Comparison of ENCODE assay signal across 19 cellular contexts in the genomic region with DNA sequence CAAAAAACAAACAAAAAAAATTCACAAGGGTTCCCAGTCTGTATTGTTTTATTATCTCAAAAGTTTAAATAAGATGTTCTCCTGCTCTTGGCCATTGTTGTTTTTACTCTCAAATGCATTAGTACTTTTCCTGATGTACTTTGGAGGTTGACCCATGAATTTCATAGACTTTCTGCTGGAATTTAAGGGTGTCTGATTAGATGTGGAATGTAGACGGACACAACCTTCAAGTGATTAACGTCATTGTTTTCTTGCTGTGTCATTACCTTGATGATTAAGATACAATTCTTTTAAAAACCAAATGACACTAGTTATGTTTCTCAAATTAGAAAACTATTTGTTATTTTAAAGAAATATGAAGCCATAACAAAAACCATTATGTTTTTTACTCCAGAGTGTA.
DNase-seq lines count a peak whose midpoint lies in the region; ATAC-seq, FAIRE-seq and TF ChIP-seq lines count a peak whose summit lies in the region.
"Had no signal": no experiment of that assay in that cellular context is flagged by ENCODE, and none has a peak within 500 bp of the region (broad histone marks: within the 10 kb centered on the region; RNA-seq: fewer than 3 reads in every experiment).

No MANE protein-coding gene starts in this region.

- no peaks in the 10 kb centered on the region for H3K27me3 Mint-ChIP-seq in astrocyte (ENCODE audit: low read depth, unreplicated experiment)
- H3K27me3 Mint-ChIP-seq: CD4-positive, alpha-beta memory T cell had no signal

- WGBS in trophoblast cell (ENCODE audit: extremely low coverage, insufficient coverage, insufficient read length) = no CpG with 5 or more reads among the region's 2 CpGs

- no peak overlapping the region for H3K4me3 Mint-ChIP-seq in astrocyte (ENCODE audit: unreplicated experiment)
- H3K4me3 Mint-ChIP-seq: CD4-positive, alpha-beta memory T cell; GM23338; HFFc6 had no signal

- H3K27ac ChIP-seq in astrocyte (ENCODE audit: low read depth, low read length) (no peak overlapping the region), trophoblast cell (ENCODE audit: low read depth, low read length) (no peak overlapping the region)

- H3K9me3 ChIP-seq in astrocyte (ENCODE audit: insufficient read depth, low read depth, low read length) (no peaks in the 10 kb centered on the region), trophoblast cell (ENCODE audit: insufficient read depth, low read depth, low read length) (no peaks in the 10 kb centered on the region)
- H3K9me3 ChIP-seq: HAP-1 had no signal

- FAIRE-seq in H54 (lab: Jason Lieb, UNC) = peak; percentile 62
- no peak for FAIRE-seq in astrocyte (lab: Jason Lieb, UNC)
- FAIRE-seq: G401.6, GM12878, GM19239 had no signal

- no peaks in the 10 kb centered on the region for H4K20me1 ChIP-seq in astrocyte (ENCODE audit: insufficient read depth, low read length)

- H2BK12ac ChIP-seq in trophoblast cell (ENCODE audit: low read length) = no peak overlapping the region

- H3K79me2 ChIP-seq in astrocyte (ENCODE audit: insufficient read depth, low read length) = no peaks in the 10 kb centered on the region
- no peaks in the 10 kb centered on the region for H3K79me2 ChIP-seq in trophoblast cell (ENCODE audit: control insufficient read depth, insufficient read depth, low read length, poor library complexity)

- no peak overlapping the region for H3K18ac ChIP-seq in trophoblast cell (ENCODE audit: low read length)

- no peaks in the 10 kb centered on the region for H3K27me3 ChIP-seq in astrocyte (ENCODE audit: insufficient read depth, low read length)
- no peaks in the 10 kb centered on the region for H3K27me3 ChIP-seq in trophoblast cell (ENCODE audit: insufficient read depth, low read length)

- no peaks in the 10 kb centered on the region for H3K4me1 Mint-ChIP-seq in astrocyte (ENCODE audit: low read depth, unreplicated experiment)
- H3K4me1 Mint-ChIP-seq: GM23338 had no signal

- H3K79me1 ChIP-seq in trophoblast cell (ENCODE audit: low read length) = no peaks in the 10 kb centered on the region

- H3K9me3 Mint-ChIP-seq in astrocyte (ENCODE audit: unreplicated experiment) = peaks cover 3% of the 10 kb centered on the region
- H3K9me3 Mint-ChIP-seq: HFFc6 had no signal

- TF ChIP-seq POLR2A in H54 (IDR thresholded peaks at IDR 0.05; ENCODE audit: low read depth, low read length) = no peak

- H2AFZ ChIP-seq in astrocyte (ENCODE audit: low read depth, low read length) (no peak overlapping the region), trophoblast cell (ENCODE audit: insufficient read depth, low read length, poor library complexity) (no peak overlapping the region)
- H2AFZ ChIP-seq: GM23338 had no signal

- no peaks in the 10 kb centered on the region for H3K36me3 ChIP-seq in astrocyte (ENCODE audit: insufficient read depth, low read length)
- H3K36me3 ChIP-seq in trophoblast cell (ENCODE audit: control insufficient read depth in 1 of 2, insufficient read depth in 2 of 2, low read length in 2 of 2) = no peaks in the 10 kb centered on the region
- H3K36me3 ChIP-seq: HAP-1 had no signal

- H3K27ac Mint-ChIP-seq in astrocyte (ENCODE audit: unreplicated experiment) = no peak overlapping the region
- H3K27ac Mint-ChIP-seq: GM23338, HFFc6 had no signal

- H2AK5ac ChIP-seq in trophoblast cell (ENCODE audit: low read length) = no peak overlapping the region

- H2BK120ac ChIP-seq in trophoblast cell (ENCODE audit: insufficient read depth, low read length, poor library complexity) = no peak overlapping the region

- no peak overlapping the region for H4K8ac ChIP-seq in trophoblast cell (ENCODE audit: low read depth, low read length)

- H3K4ac ChIP-seq in trophoblast cell (ENCODE audit: low read depth, low read length) = no peak overlapping the region

- DNase-seq in H54 (ENCODE audit: insufficient read length, low spot score) (no peak), astrocyte (ENCODE audit: low read depth) (peak; percentile 48), fibroblast of pulmonary artery (ENCODE audit: low read depth) (peak; percentile 23), trophoblast cell (peak; percentile 4 to 61), left colon (no peak), NCI-H446 treated with DMSO at 0.1 percent for 48 hours (lab: John Stamatoyannopoulos, UW) (no peak)
- DNase-seq: C1 segment of cervical spinal cord; Calu3; CD4-positive, alpha-beta memory T cell; COR-L47; DMS153; DND-41; HFFc6 had no signal

- H3K9ac ChIP-seq in astrocyte (ENCODE audit: low read length) (no peak overlapping the region), trophoblast cell (ENCODE audit: low read length) (no peak overlapping the region)

- intact Hi-C loops in left colon (cut with DNase I, micrococcal nuclease) = no loop called here

- H3K23ac ChIP-seq in trophoblast cell (ENCODE audit: low read length) = no peak overlapping the region

- peaks cover 5% of the 10 kb centered on the region for H3K36me3 Mint-ChIP-seq in astrocyte (ENCODE audit: low read depth, unreplicated experiment)

- H3K14ac ChIP-seq in trophoblast cell (ENCODE audit: low read length) = no peak overlapping the region

- ATAC-seq in GM19324 (IDR thresholded peaks at IDR 0.05; ENCODE audit: low FRiP score, unreplicated experiment) = no peak
- no peak for ATAC-seq in left colon
- ATAC-seq: GM12878, GM23338 had no signal

- H4K91ac ChIP-seq in trophoblast cell (ENCODE audit: low read depth, low read length) = no peak overlapping the region

- H3K4me3 ChIP-seq in astrocyte (ENCODE audit: insufficient read depth, low read depth, low read length) (no peak overlapping the region), fibroblast of pulmonary artery (replicated peaks; ENCODE audit: low read depth, low read length) (no peak overlapping the region), trophoblast cell (ENCODE audit: low read depth, low read length) (no peak overlapping the region)
- H3K4me3 ChIP-seq: GM12878, GM23338, HAP-1 had no signal

- no peak overlapping the region for H2BK5ac ChIP-seq in trophoblast cell (ENCODE audit: low read depth, low read length, poor library complexity)

- TF ChIP-seq CTCF in astrocyte (IDR thresholded peaks at IDR 0.05; ENCODE audit: insufficient read depth, low read depth, low read length) = no peak
- no peak for TF ChIP-seq CTCF in fibroblast of pulmonary artery (IDR thresholded peaks at IDR 0.05; ENCODE audit: low read length, missing control alignments)

- H3K4me1 ChIP-seq in astrocyte (ENCODE audit: insufficient read depth, low read length) = no peaks in the 10 kb centered on the region
- no peaks in the 10 kb centered on the region for H3K4me1 ChIP-seq in trophoblast cell (ENCODE audit: control insufficient read depth in 1 of 2, insufficient read depth in 2 of 2, low read length in 2 of 2)
- H3K4me1 ChIP-seq: HAP-1 had no signal

- no peak overlapping the region for H4K12ac ChIP-seq in trophoblast cell (ENCODE audit: low read depth, low read length)

- H3K4me2 ChIP-seq in astrocyte (ENCODE audit: low read length) (no peak overlapping the region), trophoblast cell (ENCODE audit: low read length) (no peak overlapping the region)
- H3K4me2 ChIP-seq: GM23338 had no signal

Comparison
In these comparisons a context has a peak if more than half of its experiments do, and no peak if none do; other contexts are left out.
1. DNase-seq: peak in astrocyte (single experiment), fibroblast of pulmonary artery (single experiment) and trophoblast cell (2 of 2); none in H54 (single experiment), left colon (0 of 2) and NCI-H446 treated with DMSO at 0.1 percent for 48 hours (single experiment).